7 cellular contexts compared by ENCODE assay signal in the genomic region with DNA sequence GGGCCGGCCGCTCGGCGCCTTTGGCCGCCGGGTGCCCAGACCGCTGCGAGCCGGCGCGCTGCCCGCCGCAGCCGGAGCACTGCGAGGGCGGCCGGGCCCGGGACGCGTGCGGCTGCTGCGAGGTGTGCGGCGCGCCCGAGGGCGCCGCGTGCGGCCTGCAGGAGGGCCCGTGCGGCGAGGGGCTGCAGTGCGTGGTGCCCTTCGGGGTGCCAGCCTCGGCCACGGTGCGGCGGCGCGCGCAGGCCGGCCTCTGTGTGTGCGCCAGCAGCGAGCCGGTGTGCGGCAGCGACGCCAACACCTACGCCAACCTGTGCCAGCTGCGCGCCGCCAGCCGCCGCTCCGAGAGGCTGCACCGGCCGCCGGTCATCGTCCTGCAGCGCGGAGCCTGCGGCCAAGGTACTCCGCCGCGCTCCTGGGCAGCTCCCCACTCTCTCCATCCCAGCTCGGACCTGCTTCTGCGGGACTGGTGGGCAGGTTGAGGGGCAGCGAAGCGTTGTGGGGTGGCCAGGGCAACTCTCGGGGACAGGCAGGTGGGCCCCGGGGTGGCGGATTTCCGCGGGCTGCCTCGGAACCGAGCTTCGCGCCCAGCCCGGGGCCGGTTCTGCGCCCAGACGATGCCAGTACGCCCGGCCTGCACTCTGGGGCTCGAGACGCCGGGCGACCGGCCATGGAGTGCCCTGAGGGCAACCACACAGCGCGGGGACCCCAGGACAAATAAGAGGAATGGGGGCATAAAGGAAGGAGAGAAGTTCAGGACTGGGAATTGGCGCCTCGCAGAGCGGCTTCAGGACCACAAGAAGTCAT. TPM values are rescaled to one million over a fixed set of nuclear protein-coding genes. Genes with fewer than 3 reads are reported as not detected.
DNase-seq lines count a peak whose midpoint lies in the region; FAIRE-seq and TF ChIP-seq lines count a peak whose summit lies in the region.

No MANE protein-coding gene starts in this region.

- H3K4me1 Mint-ChIP-seq in astrocyte (ENCODE audit: low read depth, unreplicated experiment) (peaks cover 20% of the 10 kb centered on the region), immature natural killer cell (peaks cover 15 to 17% of the 10 kb centered on the region in 2 donors)

- no peak for FAIRE-seq in astrocyte (lab: Jason Lieb, UNC)

- H3K36me3 ChIP-seq in astrocyte (ENCODE audit: insufficient read depth, low read length) (no peaks in the 10 kb centered on the region), smooth muscle cell (ENCODE audit: low read depth) (no peaks in the 10 kb centered on the region)

- H3K4me2 ChIP-seq in astrocyte (ENCODE audit: low read length) (peak overlapping the region; percentile 94), smooth muscle cell (peak overlapping the region; percentile 89)

- TF ChIP-seq EP300 in Ishikawa (IDR thresholded peaks at IDR 0.05; ENCODE audit: borderline replicate concordance): no peak

- no peaks in the 10 kb centered on the region for H3K9me3 ChIP-seq in astrocyte (ENCODE audit: insufficient read depth, low read depth, low read length)
- no peaks in the 10 kb centered on the region for H3K9me3 ChIP-seq in smooth muscle cell (replicated peaks; ENCODE audit: low read depth)

- H3K79me2 ChIP-seq in astrocyte (ENCODE audit: insufficient read depth, low read length) (peaks cover 23% of the 10 kb centered on the region), smooth muscle cell (ENCODE audit: low read depth) (peaks cover 23% of the 10 kb centered on the region)

- H3K27ac ChIP-seq in astrocyte (ENCODE audit: low read depth, low read length) (no peak overlapping the region), smooth muscle cell (ENCODE audit: low read depth) (no peak overlapping the region)

- H3K9ac ChIP-seq in astrocyte (ENCODE audit: low read length) (peak overlapping the region; percentile 74), smooth muscle cell (ENCODE audit: low read depth) (peak overlapping the region; percentile 11)

- WGBS in smooth muscle cell (ENCODE audit: low lambda C conversion rate): 2% methylated on average over 67 of the region's 95 CpGs

- H3K27me3 Mint-ChIP-seq in astrocyte (ENCODE audit: low read depth, unreplicated experiment) (peaks cover 60% of the 10 kb centered on the region), immature natural killer cell (ENCODE audit: low read depth in 3 of 3) (peaks cover 8 to 31% (median 19%) of the 10 kb centered on the region in 3 donors)

- no peak for TF ChIP-seq CTCF in astrocyte (IDR thresholded peaks at IDR 0.05; ENCODE audit: insufficient read depth, low read depth, low read length)
- no peak for TF ChIP-seq CTCF in smooth muscle cell (IDR thresholded peaks at IDR 0.05; ENCODE audit: borderline replicate concordance, insufficient read depth, poor library complexity, severe bottlenecking)

- TF ChIP-seq RAD21 in Ishikawa (IDR thresholded peaks at IDR 0.05; ENCODE audit: low read depth): no peak

- peaks cover 5% of the 10 kb centered on the region for H3K27me3 ChIP-seq in astrocyte (ENCODE audit: insufficient read depth, low read length)
- no peaks in the 10 kb centered on the region for H3K27me3 ChIP-seq in smooth muscle cell (ENCODE audit: low read depth)

- H3K4me1 ChIP-seq in astrocyte (ENCODE audit: insufficient read depth, low read length) (peaks cover 24% of the 10 kb centered on the region), smooth muscle cell (ENCODE audit: low read depth) (peaks cover 18% of the 10 kb centered on the region)

- H3K9me3 Mint-ChIP-seq in astrocyte (ENCODE audit: unreplicated experiment) (no peaks in the 10 kb centered on the region), immature natural killer cell (no peaks in the 10 kb centered on the region)

- H2AFZ ChIP-seq in astrocyte (ENCODE audit: low read depth, low read length) (peak overlapping the region; percentile 81), smooth muscle cell (ENCODE audit: low read depth) (peak overlapping the region; percentile 86)

- H3F3A ChIP-seq in smooth muscle cell (ENCODE audit: low read depth): peaks cover 11% of the 10 kb centered on the region

- H3K36me3 Mint-ChIP-seq in astrocyte (ENCODE audit: low read depth, unreplicated experiment) (peaks cover 11% of the 10 kb centered on the region), immature natural killer cell (peaks cover 0 to 2% (median 0%) of the 10 kb centered on the region in 3 donors)

- H3K4me3 Mint-ChIP-seq in astrocyte (ENCODE audit: unreplicated experiment) (peak overlapping the region; percentile 87), immature natural killer cell (peak overlapping the region; percentile 76 to 87 (median 83))

- H3K27ac Mint-ChIP-seq in astrocyte (ENCODE audit: unreplicated experiment): no peak overlapping the region
- H3K27ac Mint-ChIP-seq in immature natural killer cell: no peak overlapping the region

- H3K4me3 ChIP-seq in astrocyte (ENCODE audit: insufficient read depth, low read depth, low read length) (peak overlapping the region; percentile 74), smooth muscle cell (peak overlapping the region; percentile 65)

- DNase-seq in astrocyte (ENCODE audit: low read depth): no peak
- no peak for DNase-seq in immature natural killer cell
- no peak for DNase-seq in smooth muscle cell (lab: John Stamatoyannopoulos, UW; ENCODE audit: unreplicated experiment)
- no peak for DNase-seq in putamen (ENCODE audit: low spot score)
- no peak for DNase-seq in NCI-H774 (lab: John Stamatoyannopoulos, UW)
- DNase-seq in cerebellar cortex (ENCODE audit: low spot score): no peak

- H4K20me1 ChIP-seq in astrocyte (ENCODE audit: insufficient read depth, low read length) (peaks cover 40% of the 10 kb centered on the region), smooth muscle cell (ENCODE audit: low read depth) (peaks cover 14% of the 10 kb centered on the region)

TF ChIP-seq in Ishikawa, 13 proteins besides CTCF, POLR2A, EP300 and RAD21:
- no peak; the same call in 1 of the 2 replicates for TF ChIP-seq ZBTB7A (IDR thresholded peaks at IDR 0.05; ENCODE audit: low read depth)
- no peak; the same call in 1 of the 2 replicates for TF ChIP-seq TAF1 (IDR thresholded peaks at IDR 0.05; ENCODE audit: low read depth)
- no peak for TF ChIP-seq YY1 (IDR thresholded peaks at IDR 0.05; ENCODE audit: low read depth)
- TF ChIP-seq CREB1 (IDR thresholded peaks at IDR 0.05; ENCODE audit: low read depth): no peak
- no peak; the same call in 1 of the 2 replicates for TF ChIP-seq EGR1 (IDR thresholded peaks at IDR 0.05)
- TF ChIP-seq TCF12 (IDR thresholded peaks at IDR 0.05; ENCODE audit: low read depth): 0 out of 2 replicates have a peak, but pooled peaks have one; percentile 37
- TF ChIP-seq, protein P1, sequence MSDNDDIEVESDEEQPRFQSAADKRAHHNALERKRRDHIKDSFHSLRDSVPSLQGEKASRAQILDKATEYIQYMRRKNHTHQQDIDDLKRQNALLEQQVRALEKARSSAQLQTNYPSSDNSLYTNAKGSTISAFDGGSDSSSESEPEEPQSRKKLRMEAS (IDR thresholded peaks at IDR 0.05): no peak; the same call in none of the 2 replicates

RNA-seq across cellular contexts. Expression of a gene that starts 0.6 kb away (rescaled TPM):
- 34.9 and 89.8 TPM in 2 replicates for total RNA-seq in astrocyte
- polyA plus RNA-seq in immature natural killer cell: under 1 TPM in 2 of 3 donors, not detected in 1; 0.16 to 0.73 TPM
- total RNA-seq in smooth muscle cell: 175 and 197 TPM in 2 replicates
- polyA plus RNA-seq in smooth muscle cell: 170 and 257 TPM in 2 replicates

RNA-seq across cellular contexts. Expression of a gene that starts 7.5 kb away (rescaled TPM):
- not detected in 2 replicates for total RNA-seq in astrocyte
- not detected for polyA plus RNA-seq in immature natural killer cell
- not detected in 2 replicates for total RNA-seq in smooth muscle cell
- not detected in 2 replicates for polyA plus RNA-seq in smooth muscle cell
